In genomic region chr18:21903688-21904087, GRCh38 we compare ENCODE assay signal across 19 cellular contexts.
DNase-seq lines count a peak whose midpoint lies in the region; TF ChIP-seq lines count a peak whose summit lies in the region.
"Had no signal": no experiment of that assay in that cellular context is flagged by ENCODE, and none has a peak within 500 bp of the region (broad histone marks: within the 10 kb centered on the region; RNA-seq: fewer than 3 reads in every experiment).

No MANE protein-coding gene starts in this region.

- H3K27ac Mint-ChIP-seq in nephron: peak overlapping the region in 2 of 3 experiments; percentile 50 to 51
- H3K27ac Mint-ChIP-seq: B cell; CD4-positive, CD25-positive, alpha-beta regulatory T cell; CD8-positive, alpha-beta T cell had no signal

- no peaks in the 10 kb centered on the region for H3K36me3 Mint-ChIP-seq in nephron (ENCODE audit: low read depth)
- H3K36me3 Mint-ChIP-seq: CD4-positive, CD25-positive, alpha-beta regulatory T cell; CD8-positive, alpha-beta T cell had no signal

- 65 to 85% (median 69%) methylated on average over 6 of the region's 6 CpGs for WGBS in spleen, 5 donors

- TF ChIP-seq POLR2A in spleen (IDR thresholded peaks at IDR 0.05): no peak

- H3K27ac ChIP-seq in VCaP (peak overlapping the region; percentile 60), spleen (peak overlapping the region in 5 of 8 donors; percentile 17 to 58 (median 51))
- H3K27ac ChIP-seq: BLaER1, C4-2B, GM23248 had no signal

- peak; percentile 20 for DNase-seq in fibroblast of pulmonary artery (ENCODE audit: low read depth)
- DNase-seq in spleen: no peak
- DNase-seq in glomerular visceral epithelial cell (ENCODE audit: extremely low spot score): no peak
- DNase-seq in AG08396 (ENCODE audit: low spot score): no peak
- DNase-seq in midbrain (lab: John Stamatoyannopoulos, UW): no peak
- DNase-seq: Caco-2; CD4-positive, CD25-positive, alpha-beta regulatory T cell; CD8-positive, alpha-beta T cell; DMS 273 treated with DMSO at 0.1 percent for 48 hours; DMS79; GF-D8; GM23248; H7; HCEC 1CT had no signal

- no peaks in the 10 kb centered on the region for H3K9me3 ChIP-seq in spleen
- H3K9me3 ChIP-seq: BLaER1, Caco-2 had no signal

- no peak overlapping the region for H3K4me3 ChIP-seq in fibroblast of pulmonary artery (replicated peaks; ENCODE audit: low read depth, low read length)
- H3K4me3 ChIP-seq in spleen: no peak overlapping the region
- H3K4me3 ChIP-seq: BLaER1, GM23248 had no signal

- intact Hi-C loops in spleen (cut with DNase I; ENCODE audit: low total_unique reads): no loop called here

- no peak for TF ChIP-seq CTCF in VCaP (conservative IDR thresholded peaks at IDR 0.05)
- no peak for TF ChIP-seq CTCF in fibroblast of pulmonary artery (IDR thresholded peaks at IDR 0.05; ENCODE audit: low read length, missing control alignments)
- TF ChIP-seq CTCF in nephron (IDR thresholded peaks at IDR 0.05; ENCODE audit: unreplicated experiment in 3 of 3): no peak
- no peak for TF ChIP-seq CTCF in spleen (IDR thresholded peaks at IDR 0.05 in 8 of 11, conservative IDR thresholded peaks at IDR 0.05 in 3 of 11)

- H3K4me1 Mint-ChIP-seq in nephron: peaks cover 46% of the 10 kb centered on the region
- H3K4me1 Mint-ChIP-seq: B cell; CD4-positive, CD25-positive, alpha-beta regulatory T cell had no signal

- H3K9me3 Mint-ChIP-seq in nephron: no peaks in the 10 kb centered on the region
- H3K9me3 Mint-ChIP-seq: CD4-positive, CD25-positive, alpha-beta regulatory T cell; CD8-positive, alpha-beta T cell had no signal

- no peaks in the 10 kb centered on the region for H3K27me3 ChIP-seq in spleen (replicated peaks in 1 of 7)
- H3K27me3 ChIP-seq: BLaER1 had no signal

- H3K36me3 ChIP-seq in spleen: no peaks in the 10 kb centered on the region
- H3K36me3 ChIP-seq: BLaER1 had no signal

- peaks cover 0 to 13% (median 0%) of the 10 kb centered on the region in 6 donors for H3K4me1 ChIP-seq in spleen
- H3K4me1 ChIP-seq: BLaER1, Caco-2 had no signal

- no peak overlapping the region for H3K4me3 Mint-ChIP-seq in nephron
- H3K4me3 Mint-ChIP-seq: B cell; CD4-positive, CD25-positive, alpha-beta regulatory T cell; CD8-positive, alpha-beta T cell had no signal

- H3K27me3 Mint-ChIP-seq in nephron (ENCODE audit: low read depth): no peaks in the 10 kb centered on the region
